In genomic region chr5:82163459-82164108, GRCh38 we compare ENCODE assay signal across 1 cellular context.
TF ChIP-seq lines count a peak whose summit lies in the region.

No MANE protein-coding gene starts in this region.

TF ChIP-seq in liver, 16 proteins besides CTCF, POLR2A, EP300 and RAD21 (continued from another document):
- no peak for TF ChIP-seq ZBTB33 (IDR thresholded peaks at IDR 0.05)
- no peak for TF ChIP-seq FOXA1 (IDR thresholded peaks at IDR 0.05)
- TF ChIP-seq HNF4G (IDR thresholded peaks at IDR 0.05), result no peak
TF ChIP-seq in liver: peak in this region for 2.
